ENCODE assay signal across 17 cellular contexts in genomic region chr3:46113608-46114007, GRCh38.
DNase-seq lines count a peak whose midpoint lies in the region; ATAC-seq and TF ChIP-seq lines count a peak whose summit lies in the region.
"Had no signal": no experiment of that assay in that cellular context is flagged by ENCODE, and none has a peak within 500 bp of the region (broad histone marks: within the 10 kb centered on the region; RNA-seq: fewer than 3 reads in every experiment).

No MANE protein-coding gene starts in this region.

- no peak for ATAC-seq in RWPE2 (ENCODE audit: low read depth)
- ATAC-seq in right cardiac atrium = no peak
- ATAC-seq: stimulated activated naive CD8-positive, alpha-beta T cell treated with anti-CD3 and anti-CD28 coated beads, Interleukin-15, amount 100 ng/mL, for 72 hours; T-helper 17 cell had no signal

- H3K36me3 ChIP-seq in RWPE2 (ENCODE audit: low read depth) = no peaks in the 10 kb centered on the region
- H3K36me3 ChIP-seq in esophagus squamous epithelium = no peaks in the 10 kb centered on the region
- H3K36me3 ChIP-seq in spleen = no peaks in the 10 kb centered on the region
- H3K36me3 ChIP-seq in colonic mucosa = no peaks in the 10 kb centered on the region
- H3K36me3 ChIP-seq: heart left ventricle had no signal

- H3K4me3 ChIP-seq in RWPE2 (ENCODE audit: severe bottlenecking) (no peak overlapping the region), esophagus squamous epithelium (no peak overlapping the region), spleen (no peak overlapping the region), right cardiac atrium (ENCODE audit: low read length) (no peak overlapping the region), colonic mucosa (no peak overlapping the region)
- H3K4me3 ChIP-seq: heart left ventricle had no signal

- DNase-seq in EL (peak; percentile 48), RWPE2 (ENCODE audit: low spot score) (no peak), esophagus squamous epithelium (lab: John Stamatoyannopoulos, UW) (no peak), spleen (no peak), right cardiac atrium (no peak), caudate nucleus (lab: John Stamatoyannopoulos, UW) (no peak), NOMO-1 (lab: John Stamatoyannopoulos, UW; ENCODE audit: unreplicated experiment in 2 of 2) (no peak), colonic mucosa (no peak)
- DNase-seq: effector memory CD4-positive, alpha-beta T cell; GDM1; heart left ventricle; midbrain; NCI-H2107; NCI-H524 treated with DMSO at 0.1 percent for 48 hours; Right ventricle myocardium superior; stimulated activated naive CD8-positive, alpha-beta T cell treated with anti-CD3 and anti-CD28 coated beads, Interleukin-15, amount 100 ng/mL, for 72 hours; T-helper 17 cell had no signal

- H3K27me3 ChIP-seq in RWPE2 (ENCODE audit: insufficient read depth, poor library complexity, severe bottlenecking) (no peaks in the 10 kb centered on the region), esophagus squamous epithelium (no peaks in the 10 kb centered on the region), spleen (replicated peaks in 1 of 7) (no peaks in the 10 kb centered on the region), right cardiac atrium (ENCODE audit: control insufficient read depth, insufficient read depth) (no peaks in the 10 kb centered on the region), colonic mucosa (no peaks in the 10 kb centered on the region)
- H3K27me3 ChIP-seq: heart left ventricle had no signal

- TF ChIP-seq CTCF in RWPE2 (IDR thresholded peaks at IDR 0.05; ENCODE audit: poor library complexity, severe bottlenecking) = no peak
- TF ChIP-seq CTCF in esophagus squamous epithelium (IDR thresholded peaks at IDR 0.05) = no peak
- TF ChIP-seq CTCF in spleen (IDR thresholded peaks at IDR 0.05 in 8 of 11, conservative IDR thresholded peaks at IDR 0.05 in 3 of 11) = no peak
- no peak for TF ChIP-seq CTCF in colonic mucosa (IDR thresholded peaks at IDR 0.05)

- H3K27ac ChIP-seq in RWPE2 (ENCODE audit: poor library complexity, severe bottlenecking) (peak overlapping the region; percentile 85), esophagus squamous epithelium (peak overlapping the region in 3 of 4 donors; percentile 31 to 73 (median 54)), spleen (peak overlapping the region in 6 of 8 donors; percentile 42 to 90 (median 76)), right cardiac atrium (ENCODE audit: low read length) (no peak overlapping the region), caudate nucleus (ENCODE audit: low read depth, low read length) (no peak overlapping the region), colonic mucosa (no peak overlapping the region)

- H3K9me3 ChIP-seq in RWPE2 (ENCODE audit: severe bottlenecking) = no peaks in the 10 kb centered on the region
- no peaks in the 10 kb centered on the region for H3K9me3 ChIP-seq in esophagus squamous epithelium
- no peaks in the 10 kb centered on the region for H3K9me3 ChIP-seq in spleen
- no peaks in the 10 kb centered on the region for H3K9me3 ChIP-seq in right cardiac atrium (ENCODE audit: control insufficient read depth, low read length)
- H3K9me3 ChIP-seq in colonic mucosa = no peaks in the 10 kb centered on the region
- H3K9me3 ChIP-seq: heart left ventricle had no signal

- no peak for TF ChIP-seq POLR2A in esophagus squamous epithelium (IDR thresholded peaks at IDR 0.05)
- no peak for TF ChIP-seq POLR2A in spleen (IDR thresholded peaks at IDR 0.05)

- 83 to 94% methylated on average over 2 to 3 of the region's 4 CpGs for WGBS in esophagus squamous epithelium, 2 donors
- WGBS in spleen, 5 donors = 93 to 97% (median 96%) methylated on average over 4 of the region's 4 CpGs
- WGBS in right cardiac atrium = 92% methylated on average over 4 of the region's 4 CpGs

- intact Hi-C loops in esophagus squamous epithelium (cut with DNase I) (no loop called here), spleen (cut with DNase I; ENCODE audit: low total_unique reads) (no loop called here), right cardiac atrium (cut with DNase I) (no loop called here), colonic mucosa (cut with DNase I) (no loop called here)

- H3K9ac ChIP-seq in colonic mucosa (ENCODE audit: low read depth in 2 of 2, low read length in 2 of 2) = no peak overlapping the region

- H3K4me1 ChIP-seq in RWPE2 (ENCODE audit: insufficient read depth, poor library complexity, severe bottlenecking) (peaks cover 54% of the 10 kb centered on the region), esophagus squamous epithelium (peaks cover 3 to 31% (median 16%) of the 10 kb centered on the region in 3 donors), spleen (peaks cover 8 to 63% (median 29%) of the 10 kb centered on the region in 6 donors), right cardiac atrium (ENCODE audit: control insufficient read depth, insufficient read depth, low read length) (no peaks in the 10 kb centered on the region), colonic mucosa (peaks cover 7% of the 10 kb centered on the region)

Comparison
In these comparisons a context has a peak if more than half of its experiments do, and no peak if none do; other contexts are left out.
1. H3K27ac ChIP-seq: peak in RWPE2 (single experiment), esophagus squamous epithelium (3 of 4) and spleen (6 of 8); none in right cardiac atrium (single experiment), caudate nucleus (single experiment) and colonic mucosa (single experiment).